In genomic region chr17:7058831-7059447, GRCh38 we compare ENCODE assay signal across 27 cellular contexts. TPM values are rescaled to one million over a fixed set of nuclear protein-coding genes. Genes with fewer than 3 reads are reported as not detected.
DNase-seq lines count a peak whose midpoint lies in the region; ATAC-seq, FAIRE-seq and TF ChIP-seq lines count a peak whose summit lies in the region.
"Had no signal": no experiment of that assay in that cellular context is flagged by ENCODE, and none has a peak within 500 bp of the region (broad histone marks: within the 10 kb centered on the region; RNA-seq: fewer than 3 reads in every experiment).

No MANE protein-coding gene starts in this region.

- peaks cover 6% of the 10 kb centered on the region for H3K36me3 Mint-ChIP-seq in Calu3 (ENCODE audit: insufficient read depth, unreplicated experiment)

- H3K4ac ChIP-seq in mesenchymal stem cell (ENCODE audit: low read depth in 1 of 2, low read length in 2 of 2) = no peak overlapping the region

- no peak overlapping the region for H2BK15ac ChIP-seq in mesenchymal stem cell (ENCODE audit: low read depth, poor library complexity, severe bottlenecking)

- H3K18ac ChIP-seq in mesenchymal stem cell (ENCODE audit: low read depth in 1 of 2, low read length in 2 of 2) = no peak overlapping the region

- peak overlapping the region; percentile 74 for H3K27ac Mint-ChIP-seq in Calu3 (ENCODE audit: unreplicated experiment)
- H3K27ac Mint-ChIP-seq: activated T-helper 2 cell treated with anti-CD3 and anti-CD28 coated beads, Interferon-gamma antibody, Interleukin-2, Interleukin-4, amounts not matched to agents 10 μg/mL and 5 μg/mL and 100 μg/mL, durations not matched to agents 14 hours and 24 hours and 36 hours; endodermal cell had no signal

- H4K8ac ChIP-seq in mesenchymal stem cell (ENCODE audit: low read length) = no peak overlapping the region

- H3K79me1 ChIP-seq in mesenchymal stem cell (replicated peaks; ENCODE audit: low read length, poor library complexity, severe bottlenecking) = no peaks in the 10 kb centered on the region

- BruUV-seq in Calu3 (replicated peaks; lab: Mats Ljungman, UMichigan) = no TSS peak

- H3K36me3 ChIP-seq in mesenchymal stem cell (ENCODE audit: control insufficient read depth in 1 of 2, insufficient read depth in 2 of 2, low read depth in 1 of 2, low read length in 2 of 2) = no peaks in the 10 kb centered on the region
- no peaks in the 10 kb centered on the region for H3K36me3 ChIP-seq in spleen
- H3K36me3 ChIP-seq: sigmoid colon, upper lobe of right lung had no signal

- peaks cover 8% of the 10 kb centered on the region for H3K27me3 Mint-ChIP-seq in Calu3 (ENCODE audit: unreplicated experiment)

- H3K27ac ChIP-seq in mesenchymal stem cell (ENCODE audit: low read length, poor library complexity, severe bottlenecking) (no peak overlapping the region), spleen (no peak overlapping the region)
- H3K27ac ChIP-seq: sigmoid colon, upper lobe of right lung had no signal

- DNase-seq in Calu3 (no peak), NCI-H226 (peak; percentile 70), dermis microvascular lymphatic vessel endothelial cell (ENCODE audit: low read depth in 2 of 2) (peak; percentile 52 to 96), mesenchymal stem cell (peak; percentile 29), GM12892 (ENCODE audit: insufficient read length) (no peak), spleen (no peak)
- DNase-seq: activated CD8-positive, alpha-beta memory T cell treated with anti-CD3 and anti-CD28 coated beads for 24 hours; AML-193; amygdala; Caco-2; endodermal cell; GDM1; left ventricle myocardium superior; NCI-H1436; NCI-H82; sigmoid colon; stimulated activated CD4-positive, alpha-beta T cell treated with anti-CD3 and anti-CD28 coated beads, Interleukin-1b, Interleukin-23, amount 100 ng/mL, for 48 hours; stimulated activated naive CD8-positive, alpha-beta T cell treated with anti-CD3 and anti-CD28 coated beads, Interleukin-15, amount 100 ng/mL, for 72 hours; upper lobe of right lung had no signal

- H4K91ac ChIP-seq in mesenchymal stem cell (ENCODE audit: low read length) = no peak overlapping the region

- no peak overlapping the region for H3K4me3 ChIP-seq in mesenchymal stem cell (ENCODE audit: insufficient read depth in 1 of 2, low read depth in 1 of 2, low read length in 2 of 2)
- no peak overlapping the region for H3K4me3 ChIP-seq in spleen
- H3K4me3 ChIP-seq: GM12878, sigmoid colon, upper lobe of right lung had no signal

- no peak overlapping the region for H2AK5ac ChIP-seq in mesenchymal stem cell (ENCODE audit: low read length, severe bottlenecking)

- H3K4me3 Mint-ChIP-seq in Calu3 (ENCODE audit: low read depth, unreplicated experiment) = no peak overlapping the region
- H3K4me3 Mint-ChIP-seq: endodermal cell; stimulated activated naive CD8-positive, alpha-beta T cell treated with anti-CD3 and anti-CD28 coated beads, Interleukin-15, amount 100 ng/mL, for 72 hours had no signal

- H3K4me1 ChIP-seq in mesenchymal stem cell (ENCODE audit: control insufficient read depth, insufficient read depth, low read depth, low read length) (peaks cover 10% of the 10 kb centered on the region), spleen (no peaks in the 10 kb centered on the region)
- H3K4me1 ChIP-seq: Caco-2, sigmoid colon, upper lobe of right lung had no signal

- H2BK12ac ChIP-seq in mesenchymal stem cell (ENCODE audit: low read length in 2 of 2) = no peak overlapping the region

- no peak overlapping the region for H3K23ac ChIP-seq in mesenchymal stem cell (ENCODE audit: low read length in 2 of 2)

- TF ChIP-seq POLR2A in GM12892 (IDR thresholded peaks at IDR 0.05; ENCODE audit: low read depth, low read length) (no peak), spleen (IDR thresholded peaks at IDR 0.05) (no peak)

- FAIRE-seq in GM12892 (lab: Jason Lieb, UNC) = no peak
- FAIRE-seq: frontal cortex, GM12878, HTR-8/SVneo had no signal

- H3K14ac ChIP-seq in mesenchymal stem cell (ENCODE audit: low read length in 2 of 2) = no peak overlapping the region

- intact Hi-C loops in Calu3 (cut with micrococcal nuclease; ENCODE audit: unreplicated experiment) = no loop called here
- intact Hi-C loops in spleen (cut with DNase I; ENCODE audit: low total_unique reads) = no loop called here

- no peaks in the 10 kb centered on the region for H3K9me3 ChIP-seq in mesenchymal stem cell (ENCODE audit: control insufficient read depth, low read length)
- H3K9me3 ChIP-seq in spleen = no peaks in the 10 kb centered on the region
- H3K9me3 ChIP-seq: Caco-2, sigmoid colon, upper lobe of right lung had no signal

- peaks cover 0 to 28% of the 10 kb centered on the region in 2 experiments for H3K27me3 ChIP-seq in mesenchymal stem cell (ENCODE audit: control insufficient read depth in 1 of 2, insufficient read depth in 1 of 2, low read length in 2 of 2)
- H3K27me3 ChIP-seq in spleen (replicated peaks in 1 of 7) = peaks cover 0 to 12% (median 0%) of the 10 kb centered on the region in 7 donors

- H2BK120ac ChIP-seq in mesenchymal stem cell (ENCODE audit: low read depth, low read length) = no peak overlapping the region

- peaks cover 22% of the 10 kb centered on the region for H3K4me1 Mint-ChIP-seq in Calu3 (ENCODE audit: low read depth, unreplicated experiment)
- H3K4me1 Mint-ChIP-seq: endodermal cell had no signal

- H2AFZ ChIP-seq in mesenchymal stem cell (ENCODE audit: low read depth, low read length) = no peak overlapping the region

- ATAC-seq in HG03045 (IDR thresholded peaks at IDR 0.05; ENCODE audit: unreplicated experiment) = no peak
- ATAC-seq: GM12878; left ventricle myocardium superior; stimulated activated naive CD8-positive, alpha-beta T cell treated with anti-CD3 and anti-CD28 coated beads, Interleukin-15, amount 100 ng/mL, for 72 hours; upper lobe of right lung had no signal

- no peak overlapping the region for H2BK5ac ChIP-seq in mesenchymal stem cell (ENCODE audit: low read depth, low read length, poor library complexity, severe bottlenecking)

- CTCF ChIA-PET in Calu3 (lab: Charles Lee) = interaction anchor here (0.6 kb wide), 1 partner anchor 89 kb away, joined by 3 read pairs; no protein-coding TSS in a partner anchor

- H3K9me3 Mint-ChIP-seq in Calu3 (ENCODE audit: low read depth, unreplicated experiment) = no peaks in the 10 kb centered on the region
- H3K9me3 Mint-ChIP-seq: activated T-helper 2 cell treated with anti-CD3 and anti-CD28 coated beads, Interferon-gamma antibody, Interleukin-2, Interleukin-4, amounts not matched to agents 10 μg/mL and 5 μg/mL and 100 μg/mL, durations not matched to agents 14 hours and 24 hours and 36 hours; endodermal cell; stimulated activated naive CD8-positive, alpha-beta T cell treated with anti-CD3 and anti-CD28 coated beads, Interleukin-15, amount 100 ng/mL, for 72 hours had no signal

- no peak for TF ChIP-seq CTCF in Calu3 (IDR thresholded peaks at IDR 0.05; ENCODE audit: unreplicated experiment)
- no peak for TF ChIP-seq CTCF in spleen (IDR thresholded peaks at IDR 0.05 in 8 of 11, conservative IDR thresholded peaks at IDR 0.05 in 3 of 11)

- H3K9ac ChIP-seq in mesenchymal stem cell (ENCODE audit: low read length) = no peak overlapping the region

- 72% methylated on average over 7 of the region's 7 CpGs for WGBS in mesenchymal stem cell
- 44 to 70% (median 62%) methylated on average over 7 of the region's 7 CpGs for WGBS in spleen, 5 donors

- no peak overlapping the region for H3K4me2 ChIP-seq in mesenchymal stem cell (ENCODE audit: low read length, poor library complexity, severe bottlenecking)

RNA-seq across cellular contexts. Expression of gene SLC16A11, which starts 15.0 kb away (rescaled TPM):
- total RNA-seq in Calu3 (2022) (not detected in 2 replicates), dermis microvascular lymphatic vessel endothelial cell (1.0 and 1.9 TPM in 2 replicates), spleen (1 to 10 TPM in 5 of 7 donors, under 1 TPM in 1, not detected in 1; 0.51 to 3.6 (median 2.9) TPM)
- polyA plus RNA-seq in mesenchymal stem cell (2013, experiment 1 of 2) = 0.21 TPM
- 0.30 TPM for polyA plus RNA-seq in mesenchymal stem cell (2013, experiment 2 of 2)
- 0.57 TPM for polyA plus RNA-seq in GM12892 (2012; ENCODE audit: missing spikeins)
- 1 to 10 TPM; 1.9 to 3.9 (median 2.1) TPM for polyA plus RNA-seq in spleen
- total RNA-seq: cerebellum, frontal cortex had no signal

RNA-seq across cellular contexts. Expression of gene CLEC10A, which starts 21.1 kb away (rescaled TPM):
- total RNA-seq in Calu3 (2022) = not detected in 2 replicates
- 1.8 and 3.5 TPM in 2 replicates for total RNA-seq in dermis microvascular lymphatic vessel endothelial cell
- polyA plus RNA-seq in mesenchymal stem cell (2013, experiment 1 of 2) = not detected
- polyA plus RNA-seq in mesenchymal stem cell (2013, experiment 2 of 2) = not detected
- polyA plus RNA-seq in GM12892 (2012; ENCODE audit: missing spikeins) = not detected
- 10 to 100 TPM in 2 of 7 donors, 1 to 10 TPM in 4, under 1 TPM in 1; 0.85 to 19.5 (median 7.1) TPM for total RNA-seq in spleen
- 10 to 100 TPM in 1 of 3 donors, 1 to 10 TPM in 2; 2.2 to 22.2 (median 6.3) TPM for polyA plus RNA-seq in spleen
- total RNA-seq: activated T-helper 2 cell treated with anti-CD3 and anti-CD28 coated beads, Interferon-gamma antibody, Interleukin-2, Interleukin-4, amounts not matched to agents 10 μg/mL and 5 μg/mL and 100 μg/mL, durations not matched to agents 14 hours and 24 hours and 36 hours; Caco-2; cerebellum; endodermal cell; frontal cortex; GM12878; osteocyte; T-helper 2 cell treated with Interferon-gamma antibody and Interleukin-4, amounts not matched to agents 100 ng/mL and 5 ng/mL, for 36 hours had no signal
- polyA plus RNA-seq: GM12878 had no signal

RNA-seq across cellular contexts. Expression of gene SLC16A13, which starts 23.1 kb away (rescaled TPM):
- total RNA-seq in Calu3 (2022) (10.4 and 11.6 TPM in 2 replicates), dermis microvascular lymphatic vessel endothelial cell (1.4 and 2.0 TPM in 2 replicates), spleen (10 to 100 TPM in 2 of 7 donors, 1 to 10 TPM in 5; 4.0 to 15.3 (median 7.6) TPM)
- polyA plus RNA-seq in mesenchymal stem cell (2013, experiment 1 of 2) = 8.4 TPM
- 8.0 TPM for polyA plus RNA-seq in mesenchymal stem cell (2013, experiment 2 of 2)
- polyA plus RNA-seq in GM12892 (2012; ENCODE audit: missing spikeins) = 2.2 TPM
- 1 to 10 TPM; 1.7 to 5.4 (median 1.8) TPM for polyA plus RNA-seq in spleen

RNA-seq across cellular contexts. Expression of gene BCL6B, which starts 36.1 kb away (rescaled TPM):
- total RNA-seq in Calu3 (2022) (not detected in 2 replicates), dermis microvascular lymphatic vessel endothelial cell (57.9 and 85.0 TPM in 2 replicates), spleen (10 to 100 TPM; 12.9 to 92.5 (median 23.2) TPM)
- polyA plus RNA-seq in mesenchymal stem cell (2013, experiment 1 of 2) = 0.01 TPM
- polyA plus RNA-seq in mesenchymal stem cell (2013, experiment 2 of 2) = 0.04 TPM
- not detected for polyA plus RNA-seq in GM12892 (2012; ENCODE audit: missing spikeins)
- 10 to 100 TPM in 1 of 3 donors, 1 to 10 TPM in 2; 4.2 to 16.6 (median 6.9) TPM for polyA plus RNA-seq in spleen
- total RNA-seq: Caco-2, osteocyte had no signal

RNA-seq across cellular contexts. Expression of gene RNASEK, which starts 46.5 kb away (rescaled TPM):
- total RNA-seq in Calu3 (2022) (120 and 124 TPM in 2 replicates), dermis microvascular lymphatic vessel endothelial cell (42.9 and 71.4 TPM in 2 replicates), spleen (100 to 1,000 TPM; 224 to 335 (median 271) TPM)
- 865 TPM for polyA plus RNA-seq in mesenchymal stem cell (2013, experiment 1 of 2)
- 846 TPM for polyA plus RNA-seq in mesenchymal stem cell (2013, experiment 2 of 2)
- 120 TPM for polyA plus RNA-seq in GM12892 (2012; ENCODE audit: missing spikeins)
- 100 to 1,000 TPM; 369 to 504 (median 411) TPM for polyA plus RNA-seq in spleen

Comparison
In these comparisons a context has a peak if more than half of its experiments do, and no peak if none do; other contexts are left out.
1. DNase-seq: peak in NCI-H226 (single experiment), dermis microvascular lymphatic vessel endothelial cell (2 of 2) and mesenchymal stem cell (single experiment); none in Calu3 (single experiment), GM12892 (single experiment) and spleen (single experiment).